In genomic region chr1:53889304-53890298, GRCh38 we compare ENCODE assay signal across 1 cellular context.
TF ChIP-seq lines count a peak whose summit lies in the region.

TSS of gene YIPF1 (minus strand) at chr1:53889797. CDS start at chr1:53888937, 860 bp downstream.

TF ChIP-seq in K562, 482 proteins besides CTCF, POLR2A, EP300 and RAD21 (continued from another document and continues in another):
- TF ChIP-seq MCM7 (IDR thresholded peaks at IDR 0.05) = no peak
- TF ChIP-seq GABPB2 (CRISPR knock-in tag; conservative IDR thresholded peaks at IDR 0.05) = no peak
- TF ChIP-seq ZNF511 (CRISPR knock-in tag; IDR thresholded peaks at IDR 0.05) = peak; percentile 91
- peak; percentile 17; the same call in 1 of the 2 replicates for TF ChIP-seq SMARCA4 (IDR thresholded peaks at IDR 0.05)
- no peak for TF ChIP-seq NR3C1 (CRISPR knock-in tag; IDR thresholded peaks at IDR 0.05)
- TF ChIP-seq E2F3 (CRISPR knock-in tag; IDR thresholded peaks at IDR 0.05) = peak; percentile 66; the same call in 1 of the 2 replicates
- TF ChIP-seq BRF2 (IDR thresholded peaks at IDR 0.05; ENCODE audit: borderline replicate concordance, insufficient read depth, insufficient read length) = no peak
- no peak for TF ChIP-seq KLF10 (CRISPR knock-in tag; IDR thresholded peaks at IDR 0.05)
- no peak for TF ChIP-seq HDAC3 (IDR thresholded peaks at IDR 0.05; ENCODE audit: borderline replicate concordance, partially characterized antibody)
- TF ChIP-seq TAF7 (tag; IDR thresholded peaks at IDR 0.05) = 0 out of 2 replicates have a peak, but pooled peaks have one; percentile 15
- no peak for TF ChIP-seq IFI16 (CRISPR knock-in tag; IDR thresholded peaks at IDR 0.05)
- TF ChIP-seq ZSCAN29 (IDR thresholded peaks at IDR 0.05) = 0 out of 2 replicates have a peak, but pooled peaks have one; percentile 37
- TF ChIP-seq TOE1 (IDR thresholded peaks at IDR 0.05; ENCODE audit: borderline replicate concordance) = peak; percentile 97
- no peak for TF ChIP-seq TOE1 (CRISPR knock-in tag; IDR thresholded peaks at IDR 0.05; ENCODE audit: borderline replicate concordance, low read depth)
- TF ChIP-seq, protein P1, sequence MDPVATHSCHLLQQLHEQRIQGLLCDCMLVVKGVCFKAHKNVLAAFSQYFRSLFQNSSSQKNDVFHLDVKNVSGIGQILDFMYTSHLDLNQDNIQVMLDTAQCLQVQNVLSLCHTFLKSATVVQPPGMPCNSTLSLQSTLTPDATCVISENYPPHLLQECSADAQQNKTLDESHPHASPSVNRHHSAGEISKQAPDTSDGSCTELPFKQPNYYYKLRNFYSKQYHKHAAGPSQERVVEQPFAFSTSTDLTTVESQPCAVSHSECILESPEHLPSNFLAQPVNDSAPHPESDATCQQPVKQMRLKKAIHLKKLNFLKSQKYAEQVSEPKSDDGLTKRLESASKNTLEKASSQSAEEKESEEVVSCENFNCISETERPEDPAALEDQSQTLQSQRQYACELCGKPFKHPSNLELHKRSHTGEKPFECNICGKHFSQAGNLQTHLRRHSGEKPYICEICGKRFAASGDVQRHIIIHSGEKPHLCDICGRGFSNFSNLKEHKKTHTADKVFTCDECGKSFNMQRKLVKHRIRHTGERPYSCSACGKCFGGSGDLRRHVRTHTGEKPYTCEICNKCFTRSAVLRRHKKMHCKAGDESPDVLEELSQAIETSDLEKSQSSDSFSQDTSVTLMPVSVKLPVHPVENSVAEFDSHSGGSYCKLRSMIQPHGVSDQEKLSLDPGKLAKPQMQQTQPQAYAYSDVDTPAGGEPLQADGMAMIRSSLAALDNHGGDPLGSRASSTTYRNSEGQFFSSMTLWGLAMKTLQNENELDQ (CRISPR knock-in tag; IDR thresholded peaks at IDR 0.05; ENCODE audit: borderline replicate concordance) = no peak
- peak; percentile 20 for TF ChIP-seq ZNF146 (CRISPR knock-in tag; IDR thresholded peaks at IDR 0.05; ENCODE audit: unreplicated experiment)
- peak; percentile 68 for TF ChIP-seq ZFX (CRISPR knock-in tag; IDR thresholded peaks at IDR 0.05)
- peak in 1 of 2 experiments; percentile 23; a peak in 1 of 4 replicates for TF ChIP-seq TRIM24 (IDR thresholded peaks at IDR 0.05)
- TF ChIP-seq ADNP (tag; IDR thresholded peaks at IDR 0.05) = peak; percentile 100
- TF ChIP-seq, protein P2, sequence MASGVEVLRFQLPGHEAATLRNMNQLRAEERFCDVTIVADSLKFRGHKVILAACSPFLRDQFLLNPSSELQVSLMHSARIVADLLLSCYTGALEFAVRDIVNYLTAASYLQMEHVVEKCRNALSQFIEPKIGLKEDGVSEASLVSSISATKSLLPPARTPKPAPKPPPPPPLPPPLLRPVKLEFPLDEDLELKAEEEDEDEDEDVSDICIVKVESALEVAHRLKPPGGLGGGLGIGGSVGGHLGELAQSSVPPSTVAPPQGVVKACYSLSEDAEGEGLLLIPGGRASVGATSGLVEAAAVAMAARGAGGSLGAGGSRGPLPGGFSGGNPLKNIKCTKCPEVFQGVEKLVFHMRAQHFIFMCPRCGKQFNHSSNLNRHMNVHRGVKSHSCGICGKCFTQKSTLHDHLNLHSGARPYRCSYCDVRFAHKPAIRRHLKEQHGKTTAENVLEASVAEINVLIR (CRISPR knock-in tag; IDR thresholded peaks at IDR 0.05) = no peak
- TF ChIP-seq ZNF224 (CRISPR knock-in tag; IDR thresholded peaks at IDR 0.05) = no peak
- TF ChIP-seq PHB2 (IDR thresholded peaks at IDR 0.05; ENCODE audit: low read depth) = 0 out of 2 replicates have a peak, but pooled peaks have one; percentile 33
- TF ChIP-seq ZNF263 (CRISPR knock-in tag; IDR thresholded peaks at IDR 0.05; ENCODE audit: borderline replicate concordance) = no peak
- TF ChIP-seq TRIM28 (IDR thresholded peaks at IDR 0.05) = peak; percentile 28; the same call in 1 of the 2 replicates
- TF ChIP-seq, protein P3, sequence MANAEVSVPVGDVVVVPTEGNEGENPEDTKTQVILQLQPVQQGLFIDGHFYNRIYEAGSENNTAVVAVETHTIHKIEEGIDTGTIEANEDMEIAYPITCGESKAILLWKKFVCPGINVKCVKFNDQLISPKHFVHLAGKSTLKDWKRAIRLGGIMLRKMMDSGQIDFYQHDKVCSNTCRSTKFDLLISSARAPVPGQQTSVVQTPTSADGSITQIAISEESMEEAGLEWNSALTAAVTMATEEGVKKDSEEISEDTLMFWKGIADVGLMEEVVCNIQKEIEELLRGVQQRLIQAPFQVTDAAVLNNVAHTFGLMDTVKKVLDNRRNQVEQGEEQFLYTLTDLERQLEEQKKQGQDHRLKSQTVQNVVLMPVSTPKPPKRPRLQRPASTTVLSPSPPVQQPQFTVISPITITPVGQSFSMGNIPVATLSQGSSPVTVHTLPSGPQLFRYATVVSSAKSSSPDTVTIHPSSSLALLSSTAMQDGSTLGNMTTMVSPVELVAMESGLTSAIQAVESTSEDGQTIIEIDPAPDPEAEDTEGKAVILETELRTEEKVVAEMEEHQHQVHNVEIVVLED (CRISPR knock-in tag; IDR thresholded peaks at IDR 0.05) = no peak; the same call in 1 of the 2 replicates
- no peak for TF ChIP-seq SOX6 (IDR thresholded peaks at IDR 0.05)
- TF ChIP-seq PRMT5 (CRISPR knock-in tag; IDR thresholded peaks at IDR 0.05) = no peak
- no peak for TF ChIP-seq ZBTB1 (CRISPR knock-in tag; IDR thresholded peaks at IDR 0.05; ENCODE audit: borderline replicate concordance, low read depth)
- TF ChIP-seq RFX5 (IDR thresholded peaks at IDR 0.05; ENCODE audit: low read depth, low read length) = no peak
- no peak for TF ChIP-seq SREBF1 (IDR thresholded peaks at IDR 0.05; ENCODE audit: borderline replicate concordance, low read depth, low read length)
- TF ChIP-seq DMBX1 (CRISPR knock-in tag; IDR thresholded peaks at IDR 0.05; ENCODE audit: borderline replicate concordance) = 0 out of 2 replicates have a peak, but pooled peaks have one; percentile 29
- TF ChIP-seq, protein P4, sequence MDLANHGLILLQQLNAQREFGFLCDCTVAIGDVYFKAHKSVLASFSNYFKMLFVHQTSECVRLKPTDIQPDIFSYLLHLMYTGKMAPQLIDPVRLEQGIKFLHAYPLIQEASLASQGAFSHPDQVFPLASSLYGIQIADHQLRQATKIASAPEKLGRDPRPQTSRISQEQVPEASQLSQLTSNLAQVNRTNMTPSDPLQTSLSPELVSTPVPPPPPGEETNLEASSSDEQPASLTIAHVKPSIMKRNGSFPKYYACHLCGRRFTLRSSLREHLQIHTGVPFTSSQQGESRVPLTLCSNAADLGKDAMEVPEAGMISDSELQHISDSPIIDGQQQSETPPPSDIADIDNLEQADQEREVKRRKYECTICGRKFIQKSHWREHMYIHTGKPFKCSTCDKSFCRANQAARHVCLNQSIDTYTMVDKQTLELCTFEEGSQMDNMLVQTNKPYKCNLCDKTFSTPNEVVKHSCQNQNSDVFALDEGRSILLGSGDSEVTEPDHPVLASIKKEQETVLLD (IDR thresholded peaks at IDR 0.05) = 0 out of 2 replicates have a peak, but pooled peaks have one; percentile 38
- TF ChIP-seq CHAMP1 (IDR thresholded peaks at IDR 0.05) = peak; percentile 78
- TF ChIP-seq ZBTB11 (CRISPR knock-in tag; IDR thresholded peaks at IDR 0.05) = peak in 1 of 3 experiments; percentile 35; a peak in 1 of 6 replicates
- peak; percentile 70; the same call in 1 of the 2 replicates for TF ChIP-seq CXXC5 (CRISPR knock-in tag; IDR thresholded peaks at IDR 0.05)
- TF ChIP-seq THRAP3 (IDR thresholded peaks at IDR 0.05; ENCODE audit: borderline replicate concordance) = peak; percentile 78; the same call in 1 of the 2 replicates
- TF ChIP-seq, protein P5, sequence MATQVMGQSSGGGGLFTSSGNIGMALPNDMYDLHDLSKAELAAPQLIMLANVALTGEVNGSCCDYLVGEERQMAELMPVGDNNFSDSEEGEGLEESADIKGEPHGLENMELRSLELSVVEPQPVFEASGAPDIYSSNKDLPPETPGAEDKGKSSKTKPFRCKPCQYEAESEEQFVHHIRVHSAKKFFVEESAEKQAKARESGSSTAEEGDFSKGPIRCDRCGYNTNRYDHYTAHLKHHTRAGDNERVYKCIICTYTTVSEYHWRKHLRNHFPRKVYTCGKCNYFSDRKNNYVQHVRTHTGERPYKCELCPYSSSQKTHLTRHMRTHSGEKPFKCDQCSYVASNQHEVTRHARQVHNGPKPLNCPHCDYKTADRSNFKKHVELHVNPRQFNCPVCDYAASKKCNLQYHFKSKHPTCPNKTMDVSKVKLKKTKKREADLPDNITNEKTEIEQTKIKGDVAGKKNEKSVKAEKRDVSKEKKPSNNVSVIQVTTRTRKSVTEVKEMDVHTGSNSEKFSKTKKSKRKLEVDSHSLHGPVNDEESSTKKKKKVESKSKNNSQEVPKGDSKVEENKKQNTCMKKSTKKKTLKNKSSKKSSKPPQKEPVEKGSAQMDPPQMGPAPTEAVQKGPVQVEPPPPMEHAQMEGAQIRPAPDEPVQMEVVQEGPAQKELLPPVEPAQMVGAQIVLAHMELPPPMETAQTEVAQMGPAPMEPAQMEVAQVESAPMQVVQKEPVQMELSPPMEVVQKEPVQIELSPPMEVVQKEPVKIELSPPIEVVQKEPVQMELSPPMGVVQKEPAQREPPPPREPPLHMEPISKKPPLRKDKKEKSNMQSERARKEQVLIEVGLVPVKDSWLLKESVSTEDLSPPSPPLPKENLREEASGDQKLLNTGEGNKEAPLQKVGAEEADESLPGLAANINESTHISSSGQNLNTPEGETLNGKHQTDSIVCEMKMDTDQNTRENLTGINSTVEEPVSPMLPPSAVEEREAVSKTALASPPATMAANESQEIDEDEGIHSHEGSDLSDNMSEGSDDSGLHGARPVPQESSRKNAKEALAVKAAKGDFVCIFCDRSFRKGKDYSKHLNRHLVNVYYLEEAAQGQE (CRISPR knock-in tag; IDR thresholded peaks at IDR 0.05; ENCODE audit: low read depth) = 0 out of 2 replicates have a peak, but pooled peaks have one; percentile 66
- peak in 1 of 2 experiments; percentile 47; a peak in 2 of 4 replicates for TF ChIP-seq SRF (CRISPR knock-in tag; IDR thresholded peaks at IDR 0.05)
- TF ChIP-seq ZC3H8 (IDR thresholded peaks at IDR 0.05) = no peak
- TF ChIP-seq ATF3 (IDR thresholded peaks at IDR 0.05) = peak; percentile 47; the same call in 1 of the 2 replicates
- 0 out of 2 replicates have a peak, but pooled peaks have one; percentile 64 for TF ChIP-seq ATF3 (CRISPR knock-in tag; conservative IDR thresholded peaks at IDR 0.05)
- TF ChIP-seq NFYB (IDR thresholded peaks at IDR 0.05; ENCODE audit: extremely low read depth, insufficient read length) = no peak
- TF ChIP-seq CREB1 (IDR thresholded peaks at IDR 0.05) = 0 out of 2 replicates have a peak, but pooled peaks have one; percentile 15
- TF ChIP-seq CREB1 (CRISPR knock-in tag; IDR thresholded peaks at IDR 0.05) = peak; percentile 51; the same call in 1 of the 2 replicates
- TF ChIP-seq CREBBP (IDR thresholded peaks at IDR 0.05; ENCODE audit: low read depth, low read length) = no peak
- TF ChIP-seq TEAD1 (CRISPR knock-in tag; IDR thresholded peaks at IDR 0.05) = peak in 1 of 2 experiments; percentile 50; a peak in 1 of 4 replicates
